Comparison of ENCODE assay signal across 10 cellular contexts in the genomic region with DNA sequence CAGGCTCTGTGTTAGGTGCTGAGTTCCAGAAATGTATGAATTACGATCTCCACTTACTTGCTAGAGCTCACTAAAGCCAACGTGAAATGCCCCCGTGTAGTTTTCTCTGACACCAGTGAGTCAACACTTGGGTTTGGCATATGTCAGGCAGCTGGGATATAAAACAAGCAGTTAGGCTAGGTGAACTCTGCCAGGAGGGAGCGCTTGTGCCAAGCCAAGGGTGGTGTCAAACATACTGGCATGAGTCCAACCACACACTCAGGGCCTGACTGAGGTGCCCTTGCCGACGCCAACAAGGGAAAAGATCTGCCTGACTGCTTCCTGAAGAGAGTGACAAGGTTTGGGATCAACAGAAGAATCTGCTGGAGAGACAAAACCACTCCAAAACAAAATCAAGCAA.
A peak's percentile ranks its signal among the peaks of the same experiment; 100 is the strongest.
DNase-seq lines count a peak whose midpoint lies in the region; ATAC-seq, FAIRE-seq and TF ChIP-seq lines count a peak whose summit lies in the region.
"Had no signal": no experiment of that assay in that cellular context is flagged by ENCODE, and none has a peak within 500 bp of the region (broad histone marks: within the 10 kb centered on the region; RNA-seq: fewer than 3 reads in every experiment).

No MANE protein-coding gene starts in this region.

- H3K27me3 ChIP-seq in colonic mucosa: no peaks in the 10 kb centered on the region
- H3K27me3 ChIP-seq in pancreas: no peaks in the 10 kb centered on the region

- H3K9me3 ChIP-seq in colonic mucosa (no peaks in the 10 kb centered on the region), pancreas (no peaks in the 10 kb centered on the region)

- H3K4me3 ChIP-seq in colonic mucosa (no peak overlapping the region), pancreas (no peak overlapping the region)
- H3K4me3 ChIP-seq: SK-N-MC had no signal

- FAIRE-seq in pancreas (lab: Jason Lieb, UNC): no peak

- no peak overlapping the region for H3K9ac ChIP-seq in colonic mucosa (ENCODE audit: low read depth in 2 of 2, low read length in 2 of 2)

- no peaks in the 10 kb centered on the region for H3K36me3 ChIP-seq in colonic mucosa
- no peaks in the 10 kb centered on the region for H3K36me3 ChIP-seq in pancreas

- no peak for TF ChIP-seq CTCF in colonic mucosa (IDR thresholded peaks at IDR 0.05)
- no peak for TF ChIP-seq CTCF in pancreas (IDR thresholded peaks at IDR 0.05)

- DNase-seq in GM03348 (ENCODE audit: low spot score) (peak; percentile 23), NCI-H2196 (lab: John Stamatoyannopoulos, UW; ENCODE audit: unreplicated experiment) (peak; percentile 84), colonic mucosa (peak; percentile 89), pancreas (peak; percentile 77 to 93 (median 88)), HuH-7 (ENCODE audit: low spot score) (no peak), T-helper 9 cell (no peak)
- DNase-seq: DND-41 had no signal

- 8 to 11% methylated on average over 6 of the region's 6 CpGs for WGBS in pancreas, 2 donors

- H3K4me1 ChIP-seq in colonic mucosa (no peaks in the 10 kb centered on the region), pancreas (peaks cover 4 to 12% (median 7%) of the 10 kb centered on the region in 3 donors)

- ATAC-seq in pancreas: peak; percentile 98 to 99 (median 98)
- no peak for ATAC-seq in HG03095 (IDR thresholded peaks at IDR 0.05; ENCODE audit: unreplicated experiment)
- ATAC-seq in GM21717 (IDR thresholded peaks at IDR 0.05; ENCODE audit: unreplicated experiment): no peak

- peak overlapping the region; percentile 29 for H3K27ac ChIP-seq in colonic mucosa
- peak overlapping the region in 1 of 4 donors; percentile 37 for H3K27ac ChIP-seq in pancreas
- H3K27ac ChIP-seq: SK-N-MC had no signal

- intact Hi-C loops in colonic mucosa (cut with DNase I): no loop called here
- intact Hi-C loops in pancreas (cut with DNase I): no loop called here

Comparison
In these comparisons a context has a peak if more than half of its experiments do, and no peak if none do; other contexts are left out.
1. DNase-seq: peak in GM03348 (single experiment), NCI-H2196 (single experiment), colonic mucosa (single experiment) and pancreas (6 of 6); none in HuH-7 (single experiment) and T-helper 9 cell (single experiment).
2. ATAC-seq: peak in pancreas (4 of 4); none in HG03095 (single experiment) and GM21717 (single experiment).